ENCODE assay signal across 17 cellular contexts in the genomic region with DNA sequence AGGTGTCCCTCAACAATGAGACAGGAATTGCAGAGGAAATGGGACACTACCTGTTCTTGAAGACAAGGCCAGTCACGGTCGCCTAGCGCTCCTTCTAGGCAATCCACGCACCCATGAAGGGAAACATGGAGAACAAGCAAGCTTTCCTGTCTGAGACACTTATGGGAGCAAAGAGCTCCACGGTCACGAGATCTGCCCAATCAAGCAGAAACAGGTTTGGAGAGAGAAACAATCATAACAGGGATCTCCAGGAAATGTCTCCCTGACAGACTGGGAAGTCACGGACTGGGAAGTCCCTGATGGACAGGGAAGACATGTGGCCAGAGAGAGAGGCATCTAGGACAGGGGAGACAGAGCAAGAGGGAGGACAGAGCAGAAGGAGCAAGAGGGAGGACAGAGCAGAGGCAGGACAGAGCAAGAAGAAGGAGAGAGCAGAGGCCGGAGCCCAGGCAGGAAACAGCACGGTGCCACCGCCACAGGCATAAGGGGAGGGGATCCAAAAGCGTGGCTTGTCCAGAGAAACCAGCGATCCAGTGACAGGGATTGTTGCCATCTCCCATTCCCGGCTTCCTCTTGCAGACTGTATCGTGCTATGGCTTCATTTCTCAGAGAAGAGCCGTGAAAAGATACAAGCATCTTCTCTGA.
A peak's percentile ranks its signal among the peaks of the same experiment; 100 is the strongest.
DNase-seq lines count a peak whose midpoint lies in the region; ATAC-seq, FAIRE-seq and TF ChIP-seq lines count a peak whose summit lies in the region.
"Had no signal": no experiment of that assay in that cellular context is flagged by ENCODE, and none has a peak within 500 bp of the region (broad histone marks: within the 10 kb centered on the region; RNA-seq: fewer than 3 reads in every experiment).

No MANE protein-coding gene starts in this region.

- POLR2A ChIA-PET in H1 (lab: Charles Lee; ENCODE audit: partially characterized antibody) = no interaction called here

- H2BK12ac ChIP-seq in H1 (ENCODE audit: low read depth, low read length) = peak overlapping the region; percentile 17; the same call in 1 of the 2 replicates

- H2BK15ac ChIP-seq in H1 (ENCODE audit: low read length) = no peak overlapping the region

- peaks cover 43% of the 10 kb centered on the region for H3K4me1 Mint-ChIP-seq in activated CD4-positive, alpha-beta T cell treated with anti-CD3 and anti-CD28 coated beads, Interleukin-2, amount 10 ng/mL, durations not matched to agents 24 days and 14 days

- H3K4me3 Mint-ChIP-seq in activated CD4-positive, alpha-beta T cell treated with anti-CD3 and anti-CD28 coated beads, Interleukin-2, amount 10 ng/mL, durations not matched to agents 24 days and 14 days = peak overlapping the region; percentile 14

- H3K4me1 ChIP-seq in H1 (replicated peaks in 1 of 4; ENCODE audit: control insufficient read depth in 3 of 4, insufficient read depth in 4 of 4, low read length in 3 of 4) (peaks cover 0 to 8% (median 0%) of the 10 kb centered on the region in 4 experiments; a peak in 2 of 7 replicates), osteoblast (ENCODE audit: insufficient read depth, low read length) (peaks cover 22% of the 10 kb centered on the region)

- H4K91ac ChIP-seq in H1 (replicated peaks; ENCODE audit: insufficient read length, low read length) = no peak overlapping the region

- no peak overlapping the region for H3K4me3 ChIP-seq in H1 (ENCODE audit: extremely low read depth in 1 of 4, insufficient read depth in 2 of 4, low read depth in 3 of 4, low read length in 4 of 4)
- no peak overlapping the region for H3K4me3 ChIP-seq in osteoblast (ENCODE audit: insufficient read depth, low read length)
- no peak overlapping the region for H3K4me3 ChIP-seq in WERI-Rb-1 (ENCODE audit: low read depth, low read length)
- H3K4me3 ChIP-seq: mucosa of descending colon had no signal

- no peak overlapping the region for H3K9ac ChIP-seq in H1 (replicated peaks in 1 of 4; ENCODE audit: extremely low read depth in 1 of 4, low read depth in 3 of 4, low read length in 3 of 4)

- no peak overlapping the region for H2BK5ac ChIP-seq in H1 (ENCODE audit: low read depth, low read length)

- peak overlapping the region in 1 of 2 experiments; percentile 78; a peak in 1 of 4 replicates for H3K4me2 ChIP-seq in H1 (ENCODE audit: insufficient read depth in 1 of 2, low read depth in 2 of 2, low read length in 2 of 2)
- H3K4me2 ChIP-seq in osteoblast (ENCODE audit: insufficient read depth, low read length) = no peak overlapping the region

- in situ Hi-C loops in G401 (cut with HindIII; ENCODE audit: low sequenced_read_pairs) = no loop called here

- H3K9me3 Mint-ChIP-seq in activated CD4-positive, alpha-beta T cell treated with anti-CD3 and anti-CD28 coated beads, Interleukin-2, amount 10 ng/mL, durations not matched to agents 24 days and 14 days = no peaks in the 10 kb centered on the region

- no peaks in the 10 kb centered on the region for H3K36me3 Mint-ChIP-seq in activated CD4-positive, alpha-beta T cell treated with anti-CD3 and anti-CD28 coated beads, Interleukin-2, amount 10 ng/mL, durations not matched to agents 24 days and 14 days (ENCODE audit: low read depth)

- H3K36me3 ChIP-seq in H1 (ENCODE audit: control insufficient read depth in 2 of 4, insufficient read depth in 4 of 4, low read length in 3 of 4) (no peaks in the 10 kb centered on the region), osteoblast (ENCODE audit: insufficient read depth, low read length) (no peaks in the 10 kb centered on the region), WERI-Rb-1 (no peaks in the 10 kb centered on the region)
- H3K36me3 ChIP-seq: gastroesophageal sphincter, left ventricle myocardium inferior had no signal

- TF ChIP-seq CTCF in H1 (IDR thresholded peaks at IDR 0.05; ENCODE audit: control extremely low read depth in 1 of 3, insufficient read depth in 1 of 3, low read depth in 1 of 3, low read length in 3 of 3) (no peak), osteoblast (IDR thresholded peaks at IDR 0.05; ENCODE audit: extremely low read depth, low read depth, low read length) (no peak), WERI-Rb-1 (IDR thresholded peaks at IDR 0.05; ENCODE audit: low read depth, low read length) (no peak)

- no peak overlapping the region for H3K23ac ChIP-seq in H1 (ENCODE audit: insufficient read length)

- H2AK5ac ChIP-seq in H1 (ENCODE audit: low read depth, low read length) = no peak overlapping the region

- intact Hi-C loops in activated CD4-positive, alpha-beta T cell treated with anti-CD3 and anti-CD28 coated beads, Interleukin-2, amount 10 ng/mL, durations not matched to agents 24 days and 14 days (cut with micrococcal nuclease) = no loop called here

- 89% methylated on average over 14 of the region's 15 CpGs; no CpG with 5 or more reads in 1 of the 2 experiments for WGBS in H1 (ENCODE audit: extremely low coverage in 1 of 2, insufficient coverage in 1 of 2, insufficient read length in 1 of 2, insufficient replicate concordance in 2 of 2, low coverage in 1 of 2, low lambda C conversion rate in 2 of 2, missing lambda C conversion rate in 1 of 2), 2 experiments

- H2BK120ac ChIP-seq in H1 (replicated peaks; ENCODE audit: low read depth, low read length) = no peak overlapping the region

- H3K27ac Mint-ChIP-seq in activated CD4-positive, alpha-beta T cell treated with anti-CD3 and anti-CD28 coated beads, Interleukin-2, amount 10 ng/mL, durations not matched to agents 24 days and 14 days = no peak overlapping the region

- peak; percentile 60 for DNase-seq in activated CD4-positive, alpha-beta T cell treated with anti-CD3 and anti-CD28 coated beads, Interleukin-2, amount 10 ng/mL, durations not matched to agents 24 days and 14 days
- DNase-seq in activated CD4-positive, alpha-beta T cell treated with anti-CD3 and anti-CD28 coated beads, Interleukin-2, amount 50 U/mL, for 4 hours = no peak
- DNase-seq in G401 (ENCODE audit: low spot score) = peak; percentile 27
- DNase-seq in H1 (ENCODE audit: low read depth in 1 of 2, low spot score in 2 of 2) = no peak
- DNase-seq in osteoblast (ENCODE audit: insufficient read length, low spot score, missing footprints) = peak; percentile 31
- no peak for DNase-seq in WERI-Rb-1
- DNase-seq in MV-4-11 (lab: John Stamatoyannopoulos, UW) = no peak
- DNase-seq: activated CD4-positive, alpha-beta T cell treated with anti-CD3 and anti-CD28 coated beads for 48 hours; left ventricle myocardium inferior; mucosa of descending colon; NCI-H1417 treated with DMSO at 0.1 percent for 48 hours; NCI-H2171; stimulated activated CD8-positive, alpha-beta memory T cell treated with anti-CD3 and anti-CD28 coated beads, Interleukin-4, amount 100 ng/mL, for 48 hours had no signal

- TF ChIP-seq POLR2A in H1 (IDR thresholded peaks at IDR 0.05; ENCODE audit: control extremely low read depth in 1 of 2, low read depth in 2 of 2, low read length in 2 of 2) = no peak

- no peak for ATAC-seq in GM19023 (IDR thresholded peaks at IDR 0.05; ENCODE audit: unreplicated experiment)
- ATAC-seq: gastroesophageal sphincter, Panc1 had no signal

- H3K9me3 ChIP-seq in H1 (ENCODE audit: insufficient read depth in 2 of 2, low read depth in 1 of 2, low read length in 1 of 2) (peaks cover 0 to 70% of the 10 kb centered on the region in 2 experiments; a peak in 2 of 4 replicates), osteoblast (ENCODE audit: low read depth, low read length) (no peaks in the 10 kb centered on the region), WERI-Rb-1 (ENCODE audit: severe bottlenecking) (no peaks in the 10 kb centered on the region)
- H3K9me3 ChIP-seq: gastroesophageal sphincter, left ventricle myocardium inferior, mucosa of descending colon, SK-N-SH had no signal

- H3K18ac ChIP-seq in H1 (ENCODE audit: extremely low read depth, low read length) = no peak overlapping the region

- peaks cover 0 to 1% of the 10 kb centered on the region in 2 experiments for H4K20me1 ChIP-seq in H1 (replicated peaks in 1 of 2; ENCODE audit: control insufficient read depth in 1 of 2, insufficient read depth in 2 of 2, low read length in 2 of 2)
- no peaks in the 10 kb centered on the region for H4K20me1 ChIP-seq in osteoblast (ENCODE audit: insufficient read depth, low read length)

- CTCF ChIA-PET in H1 (lab: Charles Lee; ENCODE audit: partially characterized antibody) = no interaction called here

- peaks cover 77% of the 10 kb centered on the region for H3K27me3 Mint-ChIP-seq in activated CD4-positive, alpha-beta T cell treated with anti-CD3 and anti-CD28 coated beads, Interleukin-2, amount 10 ng/mL, durations not matched to agents 24 days and 14 days

- H3K23me2 ChIP-seq in H1 (ENCODE audit: low read depth, low read length) = peaks cover 17% of the 10 kb centered on the region

- FAIRE-seq in H1 (lab: Jason Lieb, UNC) = no peak

- no peaks in the 10 kb centered on the region for H3K79me1 ChIP-seq in H1 (ENCODE audit: low read depth, low read length)

- no peak for TF ChIP-seq RAD21 in H1 (IDR thresholded peaks at IDR 0.05 in 1 of 2, conservative IDR thresholded peaks at IDR 0.05 in 1 of 2; ENCODE audit: low read depth in 2 of 2, low read length in 2 of 2)

- TF ChIP-seq EP300 in H1 (IDR thresholded peaks at IDR 0.05; ENCODE audit: borderline replicate concordance in 1 of 2, low read depth in 2 of 2, low read length in 2 of 2) = no peak

- no peak overlapping the region for H4K8ac ChIP-seq in H1 (ENCODE audit: extremely low read depth, insufficient read depth, low read length)

- H3K27ac ChIP-seq in H1 (ENCODE audit: low read depth, low read length) (no peak overlapping the region), osteoblast (ENCODE audit: low read depth, low read length) (no peak overlapping the region), WERI-Rb-1 (no peak overlapping the region)

- no peak overlapping the region for H3K56ac ChIP-seq in H1 (replicated peaks; ENCODE audit: insufficient read length, low read depth, low read length)

- no peak overlapping the region for H2AFZ ChIP-seq in H1 (ENCODE audit: low read length)
- H2AFZ ChIP-seq in osteoblast (ENCODE audit: low read length) = no peak overlapping the region

- H4K5ac ChIP-seq in H1 (ENCODE audit: insufficient read length, low read depth, low read length) = no peak overlapping the region

- H3K27me3 ChIP-seq in H1 (replicated peaks in 1 of 4; ENCODE audit: control insufficient read depth in 3 of 4, extremely low read depth in 1 of 4, insufficient read depth in 3 of 4, low read length in 3 of 4) (peaks cover 30 to 77% (median 63%) of the 10 kb centered on the region in 4 experiments), osteoblast (ENCODE audit: insufficient read depth, low read length) (peaks cover 25% of the 10 kb centered on the region), WERI-Rb-1 (ENCODE audit: insufficient read depth, low read depth, severe bottlenecking) (peaks cover 5% of the 10 kb centered on the region)

- H3K79me2 ChIP-seq in H1 (ENCODE audit: control insufficient read depth in 1 of 2, insufficient read depth in 2 of 2, low read length in 2 of 2) (no peaks in the 10 kb centered on the region), osteoblast (ENCODE audit: insufficient read depth, low read length) (no peaks in the 10 kb centered on the region)

- H2BK20ac ChIP-seq in H1 (ENCODE audit: low read length) = 0 out of 2 replicates have a peak overlapping the region, but pooled peaks have one; percentile 61

- no peak overlapping the region for H3K14ac ChIP-seq in H1 (ENCODE audit: insufficient read length)

- no peak overlapping the region for H3K4ac ChIP-seq in H1 (replicated peaks; ENCODE audit: insufficient read length, low read depth, low read length)

TF ChIP-seq in H1, 55 proteins besides CTCF, POLR2A, EP300 and RAD21 (continues in another document):
- TF ChIP-seq JUND (IDR thresholded peaks at IDR 0.05; ENCODE audit: low read length) = no peak

Comparison
In these comparisons a context has a peak if more than half of its experiments do, and no peak if none do; other contexts are left out.
1. DNase-seq: peak in activated CD4-positive, alpha-beta T cell treated with anti-CD3 and anti-CD28 coated beads, Interleukin-2, amount 10 ng/mL, durations not matched to agents 24 days and 14 days (single experiment), G401 (single experiment) and osteoblast (single experiment); none in activated CD4-positive, alpha-beta T cell treated with anti-CD3 and anti-CD28 coated beads, Interleukin-2, amount 50 U/mL, for 4 hours (0 of 2), H1 (0 of 2), WERI-Rb-1 (single experiment) and MV-4-11 (single experiment).